ENCODE assay signal across 12 cellular contexts in genomic region chr7:30931161-30931926, GRCh38. TPM values are rescaled to one million over a fixed set of nuclear protein-coding genes. Genes with fewer than 3 reads are reported as not detected.
DNase-seq lines count a peak whose midpoint lies in the region; ATAC-seq, FAIRE-seq and TF ChIP-seq lines count a peak whose summit lies in the region.
"Had no signal": no experiment of that assay in that cellular context is flagged by ENCODE, and none has a peak within 500 bp of the region (broad histone marks: within the 10 kb centered on the region; RNA-seq: fewer than 3 reads in every experiment).

No MANE protein-coding gene starts in this region.

- 83% methylated on average over 18 of the region's 24 CpGs for WGBS in mammary epithelial cell (ENCODE audit: low coverage, missing lambda C conversion rate)

- FAIRE-seq in GM12892 (lab: Jason Lieb, UNC): no peak
- no peak for FAIRE-seq in kidney (lab: Jason Lieb, UNC)

- H4K20me1 ChIP-seq in mammary epithelial cell (ENCODE audit: insufficient read depth, low read length): no peaks in the 10 kb centered on the region

- BruUV-seq in mammary epithelial cell (replicated peaks; lab: Mats Ljungman, UMichigan): no TSS peak

- in situ Hi-C loops in mammary epithelial cell (cut with MboI; ENCODE audit: low sequenced_read_pairs in 2 of 2): no loop called here
- in situ Hi-C loops in gastrocnemius medialis (cut with MboI; ENCODE audit: low sequenced_read_pairs in 4 of 4): no loop called here

- TF ChIP-seq POLR2A in GM12892 (IDR thresholded peaks at IDR 0.05; ENCODE audit: low read depth, low read length): no peak
- no peak for TF ChIP-seq POLR2A in gastrocnemius medialis (IDR thresholded peaks at IDR 0.05)

- H3K9me3 ChIP-seq in mammary epithelial cell (replicated peaks; ENCODE audit: insufficient read depth, low read length): peaks cover 9% of the 10 kb centered on the region
- peaks cover 0 to 9% of the 10 kb centered on the region in 2 donors for H3K9me3 ChIP-seq in kidney (ENCODE audit: control insufficient read depth in 1 of 2, low read length in 2 of 2)
- H3K9me3 ChIP-seq in gastrocnemius medialis: no peaks in the 10 kb centered on the region

- H3K9ac ChIP-seq in mammary epithelial cell (ENCODE audit: insufficient read depth, low read length) (no peak overlapping the region), kidney (ENCODE audit: low read length in 2 of 2) (peak overlapping the region in 1 of 2 donors; percentile 55)

- ATAC-seq in gastrocnemius medialis: peak; percentile 52 to 68
- ATAC-seq: activated naive CD4-positive, alpha-beta T cell treated with anti-CD3 and anti-CD28 coated beads, Interleukin-2, amount 50 U/mL, for 72 hours had no signal

- H2AFZ ChIP-seq in mammary epithelial cell (ENCODE audit: low read depth, low read length): peak overlapping the region; percentile 11

- CTCF ChIA-PET in mammary epithelial cell (lab: Charles Lee; ENCODE audit: low non-redundant PET): no interaction called here

- intact Hi-C loops in mammary epithelial cell (cut with micrococcal nuclease) (no loop called here), kidney (cut with DNase I) (no loop called here), gastrocnemius medialis (cut with DNase I; ENCODE audit: low total_unique reads) (loop anchor here (10.0 kb wide), 1 partner anchor 127 kb away; no protein-coding TSS in a partner anchor)

- peaks cover 1% of the 10 kb centered on the region for H3K27me3 ChIP-seq in mammary epithelial cell (ENCODE audit: insufficient read depth, low read length)
- H3K27me3 ChIP-seq in gastrocnemius medialis: no peaks in the 10 kb centered on the region

- no peak for TF ChIP-seq CTCF in mammary epithelial cell (conservative IDR thresholded peaks at IDR 0.05 in 1 of 2, IDR thresholded peaks at IDR 0.05 in 1 of 2; ENCODE audit: extremely low read depth in 1 of 2, insufficient read depth in 1 of 2, low read depth in 1 of 2, low read length in 2 of 2)
- TF ChIP-seq CTCF in kidney (IDR thresholded peaks at IDR 0.05; ENCODE audit: borderline replicate concordance, extremely low read depth, insufficient read depth): no peak
- TF ChIP-seq CTCF in gastrocnemius medialis (IDR thresholded peaks at IDR 0.05 in 4 of 5, conservative IDR thresholded peaks at IDR 0.05 in 1 of 5): no peak
- no peak for TF ChIP-seq CTCF in coronary artery (IDR thresholded peaks at IDR 0.05)

- H3K36me3 ChIP-seq in mammary epithelial cell (ENCODE audit: insufficient read depth, low read length) (no peaks in the 10 kb centered on the region), kidney (ENCODE audit: control insufficient read depth in 1 of 2, insufficient read depth in 2 of 2, low read length in 2 of 2) (no peaks in the 10 kb centered on the region), gastrocnemius medialis (no peaks in the 10 kb centered on the region)

- H3K4me3 ChIP-seq in mammary epithelial cell (replicated peaks in 1 of 3; ENCODE audit: insufficient read depth in 1 of 3, low read depth in 2 of 3, low read length in 3 of 3) (no peak overlapping the region), kidney (ENCODE audit: low read length in 2 of 2) (peak overlapping the region in 1 of 2 donors; percentile 51), gastrocnemius medialis (no peak overlapping the region), coronary artery (no peak overlapping the region)

- no peak overlapping the region for H3K4me2 ChIP-seq in mammary epithelial cell (ENCODE audit: insufficient read depth, low read depth, low read length)

- DNase-seq in GM12892 (ENCODE audit: insufficient read length) (peak; percentile 5), mammary epithelial cell (no peak), kidney (peak; percentile 69), gastrocnemius medialis (no peak), OCI-M2 (lab: John Stamatoyannopoulos, UW; ENCODE audit: unreplicated experiment) (no peak), substantia nigra (lab: John Stamatoyannopoulos, UW) (no peak), NCI-H1930 (lab: John Stamatoyannopoulos, UW) (no peak), coronary artery (ENCODE audit: low spot score) (no peak)
- DNase-seq: effector CD4-positive, alpha-beta T cell; NCI-H226; SHP77 had no signal

- H3K4me1 ChIP-seq in mammary epithelial cell (ENCODE audit: insufficient read depth, low read length): no peaks in the 10 kb centered on the region
- H3K4me1 ChIP-seq in kidney (ENCODE audit: control insufficient read depth in 1 of 2, insufficient read depth in 1 of 2, low read depth in 1 of 2, low read length in 2 of 2): peaks cover 7 to 19% of the 10 kb centered on the region in 2 donors
- peaks cover 13 to 18% of the 10 kb centered on the region in 2 donors for H3K4me1 ChIP-seq in gastrocnemius medialis

- H3K79me2 ChIP-seq in mammary epithelial cell (ENCODE audit: insufficient read depth, low read length): no peaks in the 10 kb centered on the region

- dilution Hi-C loops in mammary epithelial cell (cut with HindIII; ENCODE audit: low sequenced_read_pairs): no loop called here

- H3K27ac ChIP-seq in mammary epithelial cell (ENCODE audit: insufficient read depth, low read depth, low read length) (no peak overlapping the region), kidney (ENCODE audit: low read depth in 2 of 2, low read length in 2 of 2) (peak overlapping the region; percentile 55 to 78), gastrocnemius medialis (peak overlapping the region in 2 of 4 donors; percentile 30 to 43), substantia nigra (ENCODE audit: low read depth, low read length, poor library complexity, severe bottlenecking) (no peak overlapping the region), coronary artery (no peak overlapping the region)

RNA-seq across cellular contexts. Expression of gene AQP1, which starts 19.7 kb away (rescaled TPM):
- not detected for polyA plus RNA-seq in GM12892 (2012; ENCODE audit: missing spikeins)
- total RNA-seq in mammary epithelial cell: under 1 TPM in 1 of 2 donors, not detected in 1; 0.17 TPM
- polyA plus RNA-seq in mammary epithelial cell: 0.05 TPM
- not detected for polyA minus RNA-seq in mammary epithelial cell
- 291 TPM for total RNA-seq in kidney
- polyA plus RNA-seq in kidney (ENCODE audit: insufficient read depth, low read depth, low replicate concordance): 617 TPM
- total RNA-seq in gastrocnemius medialis: 100 to 1,000 TPM in 3 of 4 donors, 10 to 100 TPM in 1; 81.9 to 149 (median 113) TPM

RNA-seq across cellular contexts. Expression of gene GHRHR, which starts 32.4 kb away (rescaled TPM):
- not detected for polyA plus RNA-seq in GM12892 (2012; ENCODE audit: missing spikeins)
- total RNA-seq in mammary epithelial cell (not detected), kidney (not detected), gastrocnemius medialis (not detected)
- polyA plus RNA-seq in mammary epithelial cell (not detected), kidney (ENCODE audit: insufficient read depth, low read depth, low replicate concordance) (0.75 TPM)
- not detected for polyA minus RNA-seq in mammary epithelial cell
- total RNA-seq: activated naive CD4-positive, alpha-beta T cell treated with anti-CD3 and anti-CD28 coated beads, Interleukin-2, amount 50 U/mL, for 72 hours had no signal

Comparison
In these comparisons a context has a peak if more than half of its experiments do, and no peak if none do; other contexts are left out.
1. DNase-seq: peak in GM12892 (single experiment) and kidney (single experiment); none in mammary epithelial cell (single experiment), gastrocnemius medialis (0 of 2), OCI-M2 (single experiment), substantia nigra (0 of 49), NCI-H1930 (0 of 2) and coronary artery (single experiment).
2. H3K27ac ChIP-seq: peak in kidney (2 of 2); none in mammary epithelial cell (single experiment), substantia nigra (single experiment) and coronary artery (0 of 2).
3. RNA of gene AQP1, which starts 19.7 kb away (total RNA-seq): 291 TPM in kidney (single experiment) and 81.9 to 149 TPM in gastrocnemius medialis; 0.17 TPM in mammary epithelial cell; every median in the first group is over 10 times any median in the second.